9 cellular contexts compared by ENCODE assay signal in genomic region chr18:63970803-63971191, GRCh38. TPM values are rescaled to one million over a fixed set of nuclear protein-coding genes. Genes with fewer than 3 reads are reported as not detected.
A peak's percentile ranks its signal among the peaks of the same experiment; 100 is the strongest.
DNase-seq lines count a peak whose midpoint lies in the region; ATAC-seq and TF ChIP-seq lines count a peak whose summit lies in the region.
"Had no signal": no experiment of that assay in that cellular context is flagged by ENCODE, and none has a peak within 500 bp of the region (broad histone marks: within the 10 kb centered on the region; RNA-seq: fewer than 3 reads in every experiment).

No MANE protein-coding gene starts in this region.

- DNase-seq in activated T-cell treated with anti-CD3 and anti-CD28 coated beads, Interleukin-2, amount 50 U/mL, for 4 hours: no peak
- DNase-seq in activated T-cell treated with anti-CD3 and anti-CD28 coated beads, Interleukin-2, amount 50 U/mL, for 1 hour: no peak
- DNase-seq in NB4 (ENCODE audit: low read depth) (no peak), astrocyte of the hippocampus (ENCODE audit: low read depth, low spot score) (peak; percentile 69), iPS-NIHi7 (ENCODE audit: extremely low spot score) (peak; percentile 59), smooth muscle cell (lab: John Stamatoyannopoulos, UW; ENCODE audit: unreplicated experiment) (peak; percentile 43), DMS114 treated with DMSO at 0.1 percent for 48 hours (lab: John Stamatoyannopoulos, UW; ENCODE audit: unreplicated experiment) (no peak)
- no peak for DNase-seq in NK-92 treated with Interleukin-12 subunit alpha and Interleukin-12 subunit beta, amount 100 ng/mL, for 24 hours (lab: John Stamatoyannopoulos, UW)

- H3K4me3 Mint-ChIP-seq in activated T-cell treated with anti-CD3 and anti-CD28 coated beads, Interleukin-2, amount 50 U/mL, for 4 hours: peak overlapping the region; percentile 88

- no peaks in the 10 kb centered on the region for H3K9me3 Mint-ChIP-seq in activated T-cell treated with anti-CD3 and anti-CD28 coated beads, Interleukin-2, amount 50 U/mL, for 4 hours

- peak overlapping the region; percentile 91 for H3K4me2 ChIP-seq in smooth muscle cell

- no peaks in the 10 kb centered on the region for H3K9me3 ChIP-seq in smooth muscle cell (replicated peaks; ENCODE audit: low read depth)

- no peaks in the 10 kb centered on the region for H4K20me1 ChIP-seq in smooth muscle cell (ENCODE audit: low read depth)

- H3K36me3 ChIP-seq in smooth muscle cell (ENCODE audit: low read depth): no peaks in the 10 kb centered on the region

- peaks cover 9% of the 10 kb centered on the region for H3K4me1 ChIP-seq in smooth muscle cell (ENCODE audit: low read depth)

- H3K27me3 Mint-ChIP-seq in activated T-cell treated with anti-CD3 and anti-CD28 coated beads, Interleukin-2, amount 50 U/mL, for 4 hours (ENCODE audit: low read depth): no peaks in the 10 kb centered on the region

- peaks cover 26% of the 10 kb centered on the region for H3K79me2 ChIP-seq in smooth muscle cell (ENCODE audit: low read depth)

- H3K36me3 Mint-ChIP-seq in activated T-cell treated with anti-CD3 and anti-CD28 coated beads, Interleukin-2, amount 50 U/mL, for 4 hours (ENCODE audit: insufficient read depth): peaks cover 3% of the 10 kb centered on the region

- peak overlapping the region; percentile 93 for H3K9ac ChIP-seq in smooth muscle cell (ENCODE audit: low read depth)

- no peak for ATAC-seq in activated T-cell treated with anti-CD3 and anti-CD28 coated beads, Interleukin-2, amount 50 U/mL, for 4 hours

- H3K4me1 Mint-ChIP-seq in activated T-cell treated with anti-CD3 and anti-CD28 coated beads, Interleukin-2, amount 50 U/mL, for 4 hours (ENCODE audit: low read depth): peaks cover 42% of the 10 kb centered on the region

- H3K27ac ChIP-seq in smooth muscle cell (ENCODE audit: low read depth): peak overlapping the region; percentile 96

- H3K4me3 ChIP-seq in NB4 (ENCODE audit: low read depth, low read length) (peak overlapping the region; percentile 69), smooth muscle cell (peak overlapping the region; percentile 77)

- TF ChIP-seq POLR2A in NB4 (IDR thresholded peaks at IDR 0.05; ENCODE audit: extremely low read depth, insufficient read length): no peak

- WGBS in smooth muscle cell (ENCODE audit: low lambda C conversion rate): 8% methylated on average over 18 of the region's 18 CpGs

- TF ChIP-seq CTCF in NB4 (IDR thresholded peaks at IDR 0.05; ENCODE audit: low read depth, low read length) (no peak), smooth muscle cell (IDR thresholded peaks at IDR 0.05; ENCODE audit: borderline replicate concordance, insufficient read depth, poor library complexity, severe bottlenecking) (no peak)

- H3K27me3 ChIP-seq in smooth muscle cell (ENCODE audit: low read depth): no peaks in the 10 kb centered on the region

- peaks cover 2% of the 10 kb centered on the region for H3F3A ChIP-seq in smooth muscle cell (ENCODE audit: low read depth)

- H2AFZ ChIP-seq in smooth muscle cell (ENCODE audit: low read depth): peak overlapping the region; percentile 42

RNA-seq across cellular contexts. Expression of gene SERPINB8, which starts 0.9 kb away (rescaled TPM):
- 10 to 100 TPM; 17.0 to 22.6 (median 17.4) TPM for total RNA-seq in activated T-cell treated with anti-CD3 and anti-CD28 coated beads, Interleukin-2, amount 50 U/mL, for 4 hours
- 13.9 and 20.5 TPM in 2 replicates for total RNA-seq in smooth muscle cell
- 12.0 and 15.9 TPM in 2 replicates for polyA plus RNA-seq in smooth muscle cell

RNA-seq across cellular contexts. Expression of gene HMSD, which starts 21.7 kb away (rescaled TPM):
- total RNA-seq in activated T-cell treated with anti-CD3 and anti-CD28 coated beads, Interleukin-2, amount 50 U/mL, for 4 hours: 1 to 10 TPM; 3.0 to 9.5 (median 6.8) TPM
- not detected in 2 replicates for total RNA-seq in smooth muscle cell
- polyA plus RNA-seq in smooth muscle cell: 0.26 and 0.64 TPM in 2 replicates
- total RNA-seq: frontal cortex had no signal

Comparison
In these comparisons a context has a peak if more than half of its experiments do, and no peak if none do; other contexts are left out.
1. DNase-seq: peak in astrocyte of the hippocampus (single experiment), iPS-NIHi7 (single experiment) and smooth muscle cell (single experiment); none in activated T-cell treated with anti-CD3 and anti-CD28 coated beads, Interleukin-2, amount 50 U/mL, for 4 hours (single experiment), activated T-cell treated with anti-CD3 and anti-CD28 coated beads, Interleukin-2, amount 50 U/mL, for 1 hour (single experiment), NB4 (single experiment), NK-92 treated with Interleukin-12 subunit alpha and Interleukin-12 subunit beta, amount 100 ng/mL, for 24 hours (single experiment) and DMS114 treated with DMSO at 0.1 percent for 48 hours (single experiment).